Comparison of ENCODE assay signal across 13 cellular contexts in the genomic region with DNA sequence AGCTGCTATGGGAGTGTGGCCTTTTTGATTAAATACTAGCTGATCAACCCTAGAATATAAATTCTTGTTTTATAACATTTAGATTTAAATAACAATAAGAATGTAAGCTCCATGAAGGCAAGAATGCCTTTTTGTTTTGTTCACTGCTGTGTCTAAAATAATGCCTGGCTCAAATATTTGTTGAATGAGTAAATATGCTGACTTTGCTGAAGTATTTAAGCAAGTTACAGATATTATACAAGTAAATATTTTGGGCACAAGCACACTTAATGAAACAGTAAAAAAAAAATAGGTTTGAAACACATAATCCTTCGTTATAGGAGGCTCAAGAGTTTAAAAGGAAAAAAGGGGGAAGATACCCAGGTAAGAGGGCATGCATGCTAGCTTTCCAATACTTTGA. TPM values are rescaled to one million over a fixed set of nuclear protein-coding genes. Genes with fewer than 3 reads are reported as not detected.
DNase-seq lines count a peak whose midpoint lies in the region; ATAC-seq and TF ChIP-seq lines count a peak whose summit lies in the region.
"Had no signal": no experiment of that assay in that cellular context is flagged by ENCODE, and none has a peak within 500 bp of the region (broad histone marks: within the 10 kb centered on the region; RNA-seq: fewer than 3 reads in every experiment).

No MANE protein-coding gene starts in this region.

- TF ChIP-seq CTCF in nephron (IDR thresholded peaks at IDR 0.05; ENCODE audit: unreplicated experiment in 3 of 3): no peak

- H3K27me3 Mint-ChIP-seq in central memory CD8-positive, alpha-beta T cell: no peaks in the 10 kb centered on the region
- no peaks in the 10 kb centered on the region for H3K27me3 Mint-ChIP-seq in nephron (ENCODE audit: low read depth)
- no peaks in the 10 kb centered on the region for H3K27me3 Mint-ChIP-seq in effector memory CD8-positive, alpha-beta T cell
- H3K27me3 Mint-ChIP-seq: dendritic cell treated with granulocyte-macrophage colony-stimulating factor and Interleukin-4, amounts not matched to agents 40 ng/mL and 50 ng/mL, for 4 days; memory B cell had no signal

- no peak overlapping the region for H3K4me3 Mint-ChIP-seq in central memory CD8-positive, alpha-beta T cell
- peak overlapping the region; percentile 96 to 100 (median 99) for H3K4me3 Mint-ChIP-seq in nephron
- H3K4me3 Mint-ChIP-seq in effector memory CD8-positive, alpha-beta T cell: peak overlapping the region in 1 of 2 donors; percentile 100
- H3K4me3 Mint-ChIP-seq: memory B cell had no signal

- H3K36me3 Mint-ChIP-seq in central memory CD8-positive, alpha-beta T cell (ENCODE audit: insufficient read depth): peaks cover 18% of the 10 kb centered on the region
- peaks cover 47% of the 10 kb centered on the region for H3K36me3 Mint-ChIP-seq in nephron (ENCODE audit: low read depth)
- H3K36me3 Mint-ChIP-seq in effector memory CD8-positive, alpha-beta T cell (ENCODE audit: insufficient read depth): peaks cover 31% of the 10 kb centered on the region

- 100% methylated on average over 1 of the region's 1 CpG for WGBS in HUES64

- H4K20me1 ChIP-seq in BLaER1: peaks cover 22% of the 10 kb centered on the region; the same call in 1 of the 2 replicates

- peak overlapping the region; percentile 66 for H3K27ac Mint-ChIP-seq in central memory CD8-positive, alpha-beta T cell (ENCODE audit: low read depth)
- H3K27ac Mint-ChIP-seq in nephron: peak overlapping the region in 1 of 3 experiments; percentile 72
- H3K27ac Mint-ChIP-seq in effector memory CD8-positive, alpha-beta T cell: peak overlapping the region in 1 of 2 donors; percentile 100
- H3K27ac Mint-ChIP-seq: dendritic cell treated with granulocyte-macrophage colony-stimulating factor and Interleukin-4, amounts not matched to agents 40 ng/mL and 50 ng/mL, for 4 days; memory B cell had no signal

- H3K9me3 ChIP-seq in BLaER1 (no peaks in the 10 kb centered on the region), HUES64 (ENCODE audit: insufficient read depth, low read depth, low read length) (no peaks in the 10 kb centered on the region)
- H3K9me3 ChIP-seq: HAP-1 had no signal

- no peaks in the 10 kb centered on the region for H3K27me3 ChIP-seq in BLaER1
- no peaks in the 10 kb centered on the region for H3K27me3 ChIP-seq in HUES64 (ENCODE audit: insufficient read depth, low read length)

- peak overlapping the region; percentile 87 for H3K9ac ChIP-seq in BLaER1
- H3K9ac ChIP-seq in HUES64 (ENCODE audit: low read depth, low read length): no peak overlapping the region

- H3K27ac ChIP-seq in BLaER1: no peak overlapping the region
- no peak overlapping the region for H3K27ac ChIP-seq in HUES64 (ENCODE audit: low read depth, low read length)

- DNase-seq in central memory CD8-positive, alpha-beta T cell (ENCODE audit: low spot score in 2 of 2): no peak
- no peak for DNase-seq in effector memory CD8-positive, alpha-beta T cell
- DNase-seq in activated CD4-positive, CD25-positive, alpha-beta regulatory T cell (lab: John Stamatoyannopoulos, UW): no peak
- DNase-seq in NCI-H1105 treated with DMSO at 0.1 percent for 48 hours (lab: John Stamatoyannopoulos, UW): no peak
- DNase-seq: activated effector memory CD4-positive, alpha-beta T cell treated with anti-CD3 and anti-CD28 coated beads, Interleukin-2, amount 50 U/mL, for 16 hours; hypothalamus; Kasumi-1 had no signal

- peaks cover 46% of the 10 kb centered on the region for H3K4me1 ChIP-seq in BLaER1
- peaks cover 4% of the 10 kb centered on the region; the same call in 1 of the 2 replicates for H3K4me1 ChIP-seq in HUES64 (ENCODE audit: insufficient read depth, low read length)

- peak overlapping the region; percentile 92 for H3K4me2 ChIP-seq in BLaER1

- no peaks in the 10 kb centered on the region for H3K9me3 Mint-ChIP-seq in central memory CD8-positive, alpha-beta T cell
- H3K9me3 Mint-ChIP-seq in nephron: no peaks in the 10 kb centered on the region
- H3K9me3 Mint-ChIP-seq in effector memory CD8-positive, alpha-beta T cell: no peaks in the 10 kb centered on the region
- H3K9me3 Mint-ChIP-seq: dendritic cell treated with granulocyte-macrophage colony-stimulating factor and Interleukin-4, amounts not matched to agents 40 ng/mL and 50 ng/mL, for 4 days; memory B cell had no signal

- peaks cover 30% of the 10 kb centered on the region for H3K36me3 ChIP-seq in BLaER1
- peaks cover 42% of the 10 kb centered on the region for H3K36me3 ChIP-seq in HUES64 (ENCODE audit: insufficient read depth, low read length)

- H3K4me3 ChIP-seq in BLaER1: peak overlapping the region; percentile 85
- 0 out of 2 replicates have a peak overlapping the region, but pooled peaks have one; percentile 25 for H3K4me3 ChIP-seq in HUES64 (ENCODE audit: low read length)
- H3K4me3 ChIP-seq: HAP-1 had no signal

- H3K4me1 Mint-ChIP-seq in central memory CD8-positive, alpha-beta T cell: peaks cover 30% of the 10 kb centered on the region
- peaks cover 35% of the 10 kb centered on the region for H3K4me1 Mint-ChIP-seq in nephron
- peaks cover 16 to 24% of the 10 kb centered on the region in 2 donors for H3K4me1 Mint-ChIP-seq in effector memory CD8-positive, alpha-beta T cell (ENCODE audit: low read depth in 2 of 2)

- ATAC-seq in central memory CD8-positive, alpha-beta T cell (replicated peaks; ENCODE audit: extremely low read depth, poor library complexity, severe bottlenecking): no peak
- ATAC-seq in effector memory CD8-positive, alpha-beta T cell (replicated peaks): no peak

RNA-seq across cellular contexts. Expression of gene FABP2, which starts 24.1 kb away (rescaled TPM):
- not detected for polyA plus RNA-seq in HUES64 (2013, experiment 1 of 2)
- not detected for polyA plus RNA-seq in HUES64 (2013, experiment 2 of 2)
